In genomic region chr5:126370796-126371718, GRCh38 we compare ENCODE assay signal across 10 cellular contexts. TPM values are rescaled to one million over a fixed set of nuclear protein-coding genes. Genes with fewer than 3 reads are reported as not detected.
DNase-seq lines count a peak whose midpoint lies in the region; ATAC-seq and TF ChIP-seq lines count a peak whose summit lies in the region.
"Had no signal": no experiment of that assay in that cellular context is flagged by ENCODE, and none has a peak within 500 bp of the region (broad histone marks: within the 10 kb centered on the region; RNA-seq: fewer than 3 reads in every experiment).

No MANE protein-coding gene starts in this region.

- peak; percentile 43 for DNase-seq in NCI-H69 (lab: John Stamatoyannopoulos, UW)
- DNase-seq in fibroblast of pulmonary artery (ENCODE audit: low read depth): peak; percentile 68
- DNase-seq in progenitor cell of endocrine pancreas (ENCODE audit: low spot score, unreplicated experiment): no peak
- no peak for DNase-seq in mesenteric fat pad (ENCODE audit: low spot score)
- DNase-seq in sigmoid colon: no peak
- no peak for DNase-seq in head of caudate nucleus
- DNase-seq in NCI-H1417 (lab: John Stamatoyannopoulos, UW): no peak
- DNase-seq: activated CD4-positive, alpha-beta T cell treated with anti-CD3 and anti-CD28 coated beads for 36 hours had no signal

- 21 to 70% methylated on average over 12 of the region's 12 CpGs for WGBS in sigmoid colon, 2 donors

- no peaks in the 10 kb centered on the region for H3K27me3 ChIP-seq in sigmoid colon
- H3K27me3 ChIP-seq: cardiac muscle cell had no signal

- no peak for TF ChIP-seq CTCF in fibroblast of pulmonary artery (IDR thresholded peaks at IDR 0.05; ENCODE audit: low read length, missing control alignments)
- peak; percentile 32 for TF ChIP-seq CTCF in progenitor cell of endocrine pancreas (IDR thresholded peaks at IDR 0.05; ENCODE audit: unreplicated experiment)
- no peak for TF ChIP-seq CTCF in sigmoid colon (IDR thresholded peaks at IDR 0.05)

- peak; percentile 55 for ATAC-seq in GM18517 (IDR thresholded peaks at IDR 0.05; ENCODE audit: unreplicated experiment)
- ATAC-seq: activated CD4-positive, alpha-beta T cell treated with anti-CD3 and anti-CD28 coated beads for 36 hours had no signal

- TF ChIP-seq POLR2A in sigmoid colon (IDR thresholded peaks at IDR 0.05): no peak

- H3K4me3 ChIP-seq in fibroblast of pulmonary artery (replicated peaks; ENCODE audit: low read depth, low read length) (no peak overlapping the region), sigmoid colon (no peak overlapping the region)
- H3K4me3 ChIP-seq: cardiac muscle cell had no signal

- peak overlapping the region in 1 of 4 donors; percentile 45 for H3K27ac ChIP-seq in sigmoid colon

- no peaks in the 10 kb centered on the region for H3K27me3 Mint-ChIP-seq in progenitor cell of endocrine pancreas
- H3K27me3 Mint-ChIP-seq: activated CD4-positive, alpha-beta T cell treated with anti-CD3 and anti-CD28 coated beads for 36 hours had no signal

- peak overlapping the region; percentile 71 for H3K4me3 Mint-ChIP-seq in progenitor cell of endocrine pancreas (ENCODE audit: low read depth)
- H3K4me3 Mint-ChIP-seq: activated CD4-positive, alpha-beta T cell treated with anti-CD3 and anti-CD28 coated beads for 36 hours had no signal

- intact Hi-C loops in sigmoid colon (cut with DNase I): no loop called here
- intact Hi-C loops in head of caudate nucleus (cut with DNase I): no loop called here

- H3K4me1 ChIP-seq in sigmoid colon: peaks cover 0 to 24% (median 21%) of the 10 kb centered on the region in 4 donors

- H3K9me3 Mint-ChIP-seq in progenitor cell of endocrine pancreas (ENCODE audit: low read depth): no peaks in the 10 kb centered on the region

- no peaks in the 10 kb centered on the region for H3K9me3 ChIP-seq in sigmoid colon

- peak overlapping the region; percentile 98 for H3K27ac Mint-ChIP-seq in progenitor cell of endocrine pancreas
- H3K27ac Mint-ChIP-seq: activated CD4-positive, alpha-beta T cell treated with anti-CD3 and anti-CD28 coated beads for 36 hours had no signal

- peaks cover 49% of the 10 kb centered on the region for H3K4me1 Mint-ChIP-seq in progenitor cell of endocrine pancreas (ENCODE audit: low read depth)

- no peaks in the 10 kb centered on the region for H3K36me3 Mint-ChIP-seq in progenitor cell of endocrine pancreas (ENCODE audit: insufficient read depth)

- H3K36me3 ChIP-seq in sigmoid colon: no peaks in the 10 kb centered on the region
- H3K36me3 ChIP-seq: cardiac muscle cell had no signal

- TF ChIP-seq EP300 in sigmoid colon (IDR thresholded peaks at IDR 0.05): no peak

RNA-seq across cellular contexts. Expression of gene GRAMD2B, which starts 52.2 kb away (rescaled TPM):
- 21.6 and 32.1 TPM in 2 replicates for total RNA-seq in progenitor cell of endocrine pancreas
- 10.7 TPM for total RNA-seq in mesenteric fat pad
- 10 to 100 TPM; 33.0 to 53.8 (median 46.5) TPM for total RNA-seq in sigmoid colon
- polyA plus RNA-seq in sigmoid colon: 10 to 100 TPM; 26.1 to 44.4 (median 27.0) TPM

Comparison
In these comparisons a context has a peak if more than half of its experiments do, and no peak if none do; other contexts are left out.
1. DNase-seq: peak in NCI-H69 (single experiment) and fibroblast of pulmonary artery (single experiment); none in progenitor cell of endocrine pancreas (single experiment), mesenteric fat pad (single experiment), sigmoid colon (single experiment), head of caudate nucleus (0 of 42) and NCI-H1417 (0 of 3).